ENCODE assay signal across 13 cellular contexts in the genomic region with DNA sequence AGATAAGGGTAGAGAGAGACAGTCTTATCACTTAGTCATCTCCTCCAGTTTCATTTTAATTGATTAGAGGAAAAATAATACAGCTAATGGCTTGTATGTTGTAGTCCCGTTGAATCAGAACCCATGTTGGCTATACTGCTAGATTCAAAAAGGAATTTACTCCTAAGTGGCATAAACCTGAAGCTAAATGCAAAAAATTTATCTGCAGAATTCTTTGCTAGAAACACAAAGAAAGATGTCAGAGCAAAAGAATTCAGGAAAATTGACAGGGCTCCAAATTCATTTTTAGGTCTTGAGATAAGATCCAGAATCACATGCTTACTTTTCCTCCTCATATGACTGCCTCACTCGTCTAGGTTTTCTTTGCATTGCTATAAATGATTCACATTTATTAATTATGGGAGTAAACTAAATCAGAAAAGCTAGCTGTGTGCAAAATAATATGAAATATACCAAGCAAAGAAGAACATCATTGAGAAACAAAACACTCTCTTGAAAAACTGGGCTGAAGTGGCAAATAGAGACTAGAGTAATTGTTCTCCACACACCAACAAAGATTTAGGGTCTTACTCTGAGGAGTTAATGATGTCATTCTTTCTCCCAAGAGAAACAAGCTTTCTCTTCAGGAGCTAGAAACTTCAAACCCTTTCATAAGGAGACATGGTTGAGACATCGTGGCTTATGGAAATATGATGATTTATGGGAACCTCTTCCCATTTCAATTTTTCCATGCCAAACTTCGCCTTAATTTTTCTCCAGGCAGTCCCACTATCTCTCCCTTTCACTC.
DNase-seq lines count a peak whose midpoint lies in the region; ATAC-seq and TF ChIP-seq lines count a peak whose summit lies in the region.
"Had no signal": no experiment of that assay in that cellular context is flagged by ENCODE, and none has a peak within 500 bp of the region (broad histone marks: within the 10 kb centered on the region; RNA-seq: fewer than 3 reads in every experiment).

No MANE protein-coding gene starts in this region.

- H3K27me3 ChIP-seq in osteoblast (ENCODE audit: insufficient read depth, low read length) (no peaks in the 10 kb centered on the region), heart left ventricle (no peaks in the 10 kb centered on the region)

- peak; percentile 2 for DNase-seq in choroid plexus epithelial cell (ENCODE audit: low read depth)
- peak; percentile 10 for DNase-seq in foreskin melanocyte
- DNase-seq in osteoblast (ENCODE audit: insufficient read length, low spot score, missing footprints), result no peak
- DNase-seq in heart left ventricle, result no peak
- DNase-seq in NCI-H2081 treated with DMSO at 0.1 percent for 48 hours (lab: John Stamatoyannopoulos, UW), result no peak
- DNase-seq: C1 segment of cervical spinal cord; CD4-positive, alpha-beta T cell; DMS79; IMR-90 had no signal

- POLR2A ChIA-PET in HEK293 (lab: Yijun Ruan, JAX), result no interaction called here

- H3K27ac ChIP-seq in HEK293 (ENCODE audit: extremely low read depth, low read depth, low read length) (no peak overlapping the region), osteoblast (ENCODE audit: low read depth, low read length) (no peak overlapping the region), heart left ventricle (no peak overlapping the region)

- H4K20me1 ChIP-seq in osteoblast (ENCODE audit: insufficient read depth, low read length), result no peaks in the 10 kb centered on the region

- no peak; the same call in 2 of the 3 replicates for ATAC-seq in SK-N-SH treated with all-trans-retinoic acid at 6 μM for 48 hours
- ATAC-seq in GM18858 (IDR thresholded peaks at IDR 0.05; ENCODE audit: unreplicated experiment), result no peak
- no peak for ATAC-seq in heart left ventricle
- ATAC-seq: HCT116 had no signal

- H3K4me3 ChIP-seq in HEK293 (ENCODE audit: low read depth, low read length), result no peak overlapping the region
- H3K4me3 ChIP-seq in choroid plexus epithelial cell (ENCODE audit: low read depth, low read length), result no peak overlapping the region
- H3K4me3 ChIP-seq in osteoblast (ENCODE audit: insufficient read depth, low read length), result no peak overlapping the region
- no peak overlapping the region for H3K4me3 ChIP-seq in heart left ventricle

- intact Hi-C loops in heart left ventricle (cut with DNase I), result no loop called here

- no peak overlapping the region for H3K4me2 ChIP-seq in osteoblast (ENCODE audit: insufficient read depth, low read length)

- H3K9me3 ChIP-seq in HEK293 (ENCODE audit: control insufficient read depth, insufficient read depth, low read depth, low read length) (no peaks in the 10 kb centered on the region), osteoblast (ENCODE audit: low read depth, low read length) (no peaks in the 10 kb centered on the region), heart left ventricle (no peaks in the 10 kb centered on the region)

- WGBS in heart left ventricle, 4 donors, result 53 to 66% (median 55%) methylated on average over 4 of the region's 4 CpGs

- TF ChIP-seq POLR2A in heart left ventricle (IDR thresholded peaks at IDR 0.05), result no peak

- H2AFZ ChIP-seq in osteoblast (ENCODE audit: low read length), result no peak overlapping the region

- no peaks in the 10 kb centered on the region for H3K79me2 ChIP-seq in osteoblast (ENCODE audit: insufficient read depth, low read length)

- H3K36me3 ChIP-seq in HEK293 (ENCODE audit: control insufficient read depth in 2 of 2, insufficient read depth in 1 of 2, low read length in 2 of 2) (no peaks in the 10 kb centered on the region), osteoblast (ENCODE audit: insufficient read depth, low read length) (no peaks in the 10 kb centered on the region), heart left ventricle (no peaks in the 10 kb centered on the region)

- TF ChIP-seq CTCF in HEK293 (tag by site-specific recombination; IDR thresholded peaks at IDR 0.05) (no peak), choroid plexus epithelial cell (conservative IDR thresholded peaks at IDR 0.05; ENCODE audit: low read depth, low read length) (no peak), osteoblast (IDR thresholded peaks at IDR 0.05; ENCODE audit: extremely low read depth, low read depth, low read length) (no peak), heart left ventricle (IDR thresholded peaks at IDR 0.05) (no peak)

- H3K4me1 ChIP-seq in HEK293 (ENCODE audit: control insufficient read depth, insufficient read depth, low read length) (0 out of 2 replicates have a peak, but pooled peaks cover 4% of the 10 kb centered on the region), osteoblast (ENCODE audit: insufficient read depth, low read length) (no peaks in the 10 kb centered on the region), heart left ventricle (peaks cover 0 to 14% (median 2%) of the 10 kb centered on the region in 12 donors)

- CTCF ChIA-PET in HEK293 (lab: Yijun Ruan, JAX), result no interaction called here

TF ChIP-seq in HEK293, 187 proteins besides CTCF, POLR2A, EP300 and RAD21:
- no peak for TF ChIP-seq ZNF843 (tag by site-specific recombination; IDR thresholded peaks at IDR 0.05)
- TF ChIP-seq ZBTB21 (tag by site-specific recombination; IDR thresholded peaks at IDR 0.05), result no peak
- 0 out of 2 replicates have a peak, but pooled peaks have one; percentile 16 for TF ChIP-seq ZNF335 (tag by site-specific recombination; conservative IDR thresholded peaks at IDR 0.05)
- peak; percentile 84 for TF ChIP-seq ATF2 (tag by site-specific recombination; IDR thresholded peaks at IDR 0.05; ENCODE audit: low read depth)

TF ChIP-seq in SK-N-SH treated with all-trans-retinoic acid at 6 μM for 48 hours, 23 proteins besides CTCF, POLR2A, EP300 and RAD21:
- TF ChIP-seq BACH2 (CRISPR knock-in tag; IDR thresholded peaks at IDR 0.05; ENCODE audit: borderline replicate concordance) (no peak), ZNF70 (CRISPR knock-in tag; IDR thresholded peaks at IDR 0.05) (no peak), TOX (CRISPR knock-in tag; IDR thresholded peaks at IDR 0.05; ENCODE audit: borderline replicate concordance) (no peak), ZNF8 (CRISPR knock-in tag; IDR thresholded peaks at IDR 0.05) (no peak), PPARA (CRISPR knock-in tag; IDR thresholded peaks at IDR 0.05; ENCODE audit: borderline replicate concordance) (no peak), TCF4 (CRISPR knock-in tag; IDR thresholded peaks at IDR 0.05; ENCODE audit: borderline replicate concordance) (no peak), RARB (CRISPR knock-in tag; IDR thresholded peaks at IDR 0.05) (no peak), ZFP30 (CRISPR knock-in tag; IDR thresholded peaks at IDR 0.05) (no peak), ISL1 (CRISPR knock-in tag; IDR thresholded peaks at IDR 0.05) (peak; percentile 82), ZFP3 (CRISPR knock-in tag; IDR thresholded peaks at IDR 0.05) (0 out of 2 replicates have a peak, but pooled peaks have one; percentile 10), SNAI2 (CRISPR knock-in tag; IDR thresholded peaks at IDR 0.05) (no peak)
- TF ChIP-seq, protein P1, sequence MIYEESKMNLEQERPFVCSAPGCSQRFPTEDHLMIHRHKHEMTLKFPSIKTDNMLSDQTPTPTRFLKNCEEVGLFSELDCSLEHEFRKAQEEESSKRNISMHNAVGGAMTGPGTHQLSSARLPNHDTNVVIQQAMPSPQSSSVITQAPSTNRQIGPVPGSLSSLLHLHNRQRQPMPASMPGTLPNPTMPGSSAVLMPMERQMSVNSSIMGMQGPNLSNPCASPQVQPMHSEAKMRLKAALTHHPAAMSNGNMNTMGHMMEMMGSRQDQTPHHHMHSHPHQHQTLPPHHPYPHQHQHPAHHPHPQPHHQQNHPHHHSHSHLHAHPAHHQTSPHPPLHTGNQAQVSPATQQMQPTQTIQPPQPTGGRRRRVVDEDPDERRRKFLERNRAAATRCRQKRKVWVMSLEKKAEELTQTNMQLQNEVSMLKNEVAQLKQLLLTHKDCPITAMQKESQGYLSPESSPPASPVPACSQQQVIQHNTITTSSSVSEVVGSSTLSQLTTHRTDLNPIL (CRISPR knock-in tag; IDR thresholded peaks at IDR 0.05; ENCODE audit: low read depth), result peak; percentile 69; the same call in 1 of the 2 replicates

Comparison
In these comparisons a context has a peak if more than half of its experiments do, and no peak if none do; other contexts are left out.
1. DNase-seq: peak in choroid plexus epithelial cell (single experiment) and foreskin melanocyte (single experiment); none in osteoblast (single experiment), heart left ventricle (0 of 5) and NCI-H2081 treated with DMSO at 0.1 percent for 48 hours (single experiment).
2. Of the 2 proteins assayed by ChIP-seq in both HEK293 and SK-N-SH treated with all-trans-retinoic acid at 6 μM for 48 hours: peak only in HEK293: none; only in SK-N-SH treated with all-trans-retinoic acid at 6 μM for 48 hours: ZFP3; in both: none; in neither: 1.